In genomic region chr4:92304073-92304472, GRCh38 we compare ENCODE assay signal across 1 cellular context.
TF ChIP-seq lines count a peak whose summit lies in the region.

No MANE protein-coding gene starts in this region.

TF ChIP-seq in SK-N-SH, 30 proteins besides CTCF, POLR2A, EP300 and RAD21 (continued from another document):
- TF ChIP-seq REST (IDR thresholded peaks at IDR 0.05; ENCODE audit: low read depth, low read length) (no peak), MEF2A (IDR thresholded peaks at IDR 0.05; ENCODE audit: borderline replicate concordance, low read depth) (no peak), RXRA (IDR thresholded peaks at IDR 0.05; ENCODE audit: borderline replicate concordance, low read depth) (no peak), TCF12 (IDR thresholded peaks at IDR 0.05) (no peak), NRF1 (IDR thresholded peaks at IDR 0.05; ENCODE audit: low read depth, low read length) (no peak)
TF ChIP-seq in SK-N-SH: peak in this region for 0.
